In genomic region chr19:51460164-51460992, GRCh38 we compare ENCODE assay signal across 7 cellular contexts. TPM values are rescaled to one million over a fixed set of nuclear protein-coding genes. Genes with fewer than 3 reads are reported as not detected.
DNase-seq lines count a peak whose midpoint lies in the region; ATAC-seq, FAIRE-seq and TF ChIP-seq lines count a peak whose summit lies in the region.

No MANE protein-coding gene starts in this region.

- CTCF ChIA-PET in endothelial cell of umbilical vein (lab: Charles Lee) = interaction anchor here (1.2 kb wide), 1 partner anchor 201 kb away, joined by 3 read pairs; no protein-coding TSS in a partner anchor

- H3K9me2 ChIP-seq in GM23248 (ENCODE audit: insufficient read depth) = no peaks in the 10 kb centered on the region

- H3K27me3 ChIP-seq in GM23248 (replicated peaks; ENCODE audit: insufficient read depth) (no peaks in the 10 kb centered on the region; the same call in none of the 2 replicates), endothelial cell of umbilical vein (ENCODE audit: control insufficient read depth in 2 of 2, insufficient read depth in 2 of 2, low read length in 2 of 2) (no peaks in the 10 kb centered on the region), HAP-1 (ENCODE audit: low read depth) (peaks cover 8% of the 10 kb centered on the region)

- H3K4me3 ChIP-seq in GM23248 (peak overlapping the region; percentile 60), endothelial cell of umbilical vein (replicated peaks in 1 of 3; ENCODE audit: insufficient read depth in 1 of 3, low read depth in 1 of 3, low read length in 3 of 3) (peak overlapping the region in 2 of 3 experiments; percentile 16 to 20), HAP-1 (no peak overlapping the region)

- H3K27me3 Mint-ChIP-seq in stimulated activated naive CD8-positive, alpha-beta T cell treated with anti-CD3 and anti-CD28 coated beads, Interleukin-15, amount 100 ng/mL, for 72 hours = peaks cover 86% of the 10 kb centered on the region

- H3K4me2 ChIP-seq in GM23248 (ENCODE audit: unreplicated experiment) (no peak overlapping the region), endothelial cell of umbilical vein (ENCODE audit: insufficient read depth, low read length) (no peak overlapping the region)

- no peaks in the 10 kb centered on the region for H3K9me3 Mint-ChIP-seq in stimulated activated naive CD8-positive, alpha-beta T cell treated with anti-CD3 and anti-CD28 coated beads, Interleukin-15, amount 100 ng/mL, for 72 hours

- in situ Hi-C loops in GM23248 (cut with MboI) = loop anchor here (10.0 kb wide), 1 partner anchor 194 kb away; no protein-coding TSS in a partner anchor
- in situ Hi-C loops in HAP-1 (cut with MboI; ENCODE audit: low sequenced_read_pairs) = loop anchor here (25.0 kb wide), 1 partner anchor 202 kb away; no protein-coding TSS in a partner anchor

- no peaks in the 10 kb centered on the region for H3K9me1 ChIP-seq in endothelial cell of umbilical vein (replicated peaks; ENCODE audit: control insufficient read depth, extremely low read depth, insufficient read depth, low read length)

- no peak overlapping the region for H3K27ac Mint-ChIP-seq in stimulated activated naive CD8-positive, alpha-beta T cell treated with anti-CD3 and anti-CD28 coated beads, Interleukin-15, amount 100 ng/mL, for 72 hours

- H3K4me1 ChIP-seq in GM23248 (ENCODE audit: insufficient read depth) (no peaks in the 10 kb centered on the region), endothelial cell of umbilical vein (ENCODE audit: control insufficient read depth, extremely low read depth, insufficient read depth, low read length) (no peaks in the 10 kb centered on the region), HAP-1 (no peaks in the 10 kb centered on the region)

- peak; percentile 58 for FAIRE-seq in endothelial cell of umbilical vein (lab: Jason Lieb, UNC)

- no peak for TF ChIP-seq POLR2A in endothelial cell of umbilical vein (IDR thresholded peaks at IDR 0.05; ENCODE audit: low read depth, low read length)

- H3K27ac ChIP-seq in GM23248 (no peak overlapping the region), endothelial cell of umbilical vein (ENCODE audit: insufficient read depth, low read depth, low read length) (no peak overlapping the region)

- H3K4me3 Mint-ChIP-seq in stimulated activated naive CD8-positive, alpha-beta T cell treated with anti-CD3 and anti-CD28 coated beads, Interleukin-15, amount 100 ng/mL, for 72 hours = peak overlapping the region in 1 of 2 donors; percentile 22

- H3K36me3 ChIP-seq in GM23248 (ENCODE audit: low read depth) (no peaks in the 10 kb centered on the region), endothelial cell of umbilical vein (ENCODE audit: control insufficient read depth in 2 of 2, extremely low read depth in 1 of 2, insufficient read depth in 2 of 2, low read length in 2 of 2) (no peaks in the 10 kb centered on the region), HAP-1 (replicated peaks) (no peaks in the 10 kb centered on the region)

- H4K20me1 ChIP-seq in GM23248 (ENCODE audit: insufficient read depth) (no peaks in the 10 kb centered on the region), endothelial cell of umbilical vein (replicated peaks; ENCODE audit: control insufficient read depth, extremely low read depth, insufficient read depth, low read length) (no peaks in the 10 kb centered on the region)

- H2AFZ ChIP-seq in GM23248 (peak overlapping the region; percentile 70), endothelial cell of umbilical vein (ENCODE audit: low read depth, low read length) (peak overlapping the region; percentile 65)

- WGBS in GM23248 (ENCODE audit: low coverage in 1 of 2, low lambda C conversion rate in 2 of 2, missing lambda C conversion rate in 2 of 2), 2 experiments = 12 to 19% methylated on average over 13 of the region's 13 CpGs

- H3F3A ChIP-seq in GM23248 (ENCODE audit: insufficient read depth) = no peaks in the 10 kb centered on the region

- TF ChIP-seq CTCF in endothelial cell of umbilical vein (IDR thresholded peaks at IDR 0.05; ENCODE audit: extremely low read depth in 1 of 2, insufficient read depth in 1 of 2, low read depth in 1 of 2, low read length in 2 of 2) = no peak

- H3K9ac ChIP-seq in GM23248 (no peak overlapping the region), endothelial cell of umbilical vein (replicated peaks; ENCODE audit: extremely low read depth, insufficient read depth, low read length) (no peak overlapping the region)

- POLR2A ChIA-PET in endothelial cell of umbilical vein (lab: Charles Lee) = no interaction called here

- H3K4me1 Mint-ChIP-seq in stimulated activated naive CD8-positive, alpha-beta T cell treated with anti-CD3 and anti-CD28 coated beads, Interleukin-15, amount 100 ng/mL, for 72 hours = peaks cover 17% of the 10 kb centered on the region

- no TSS peak for BruUV-seq in endothelial cell of umbilical vein (replicated peaks; lab: Mats Ljungman, UMichigan)

- H3K79me2 ChIP-seq in GM23248 (ENCODE audit: insufficient read depth) = no peaks in the 10 kb centered on the region
- no peaks in the 10 kb centered on the region for H3K79me2 ChIP-seq in endothelial cell of umbilical vein (ENCODE audit: control insufficient read depth, insufficient read depth, low read length)

- peak; percentile 29 for DNase-seq in GM23248
- peak; percentile 6 for DNase-seq in NCI-H774 (lab: John Stamatoyannopoulos, UW)
- peak; percentile 9 for DNase-seq in endothelial cell of umbilical vein (ENCODE audit: low read depth, low spot score)
- peak; percentile 48 for DNase-seq in retina
- DNase-seq in stimulated activated naive CD8-positive, alpha-beta T cell treated with anti-CD3 and anti-CD28 coated beads, Interleukin-15, amount 100 ng/mL, for 72 hours = no peak
- DNase-seq in HAP-1 (ENCODE audit: low spot score in 2 of 2) = no peak

- intact Hi-C loops in endothelial cell of umbilical vein (cut with micrococcal nuclease) = no loop called here

- dilution Hi-C loops in endothelial cell of umbilical vein (cut with MboI; ENCODE audit: extremely low pct_ligation_motif_present, low sequenced_read_pairs) = no loop called here

- no peak for ATAC-seq in stimulated activated naive CD8-positive, alpha-beta T cell treated with anti-CD3 and anti-CD28 coated beads, Interleukin-15, amount 100 ng/mL, for 72 hours
- no peak for ATAC-seq in GM18867 (IDR thresholded peaks at IDR 0.05; ENCODE audit: unreplicated experiment)

- H3K9me3 ChIP-seq in GM23248 (ENCODE audit: low read depth) (no peaks in the 10 kb centered on the region), endothelial cell of umbilical vein (replicated peaks; ENCODE audit: control insufficient read depth, insufficient read depth, low read length) (no peaks in the 10 kb centered on the region), HAP-1 (no peaks in the 10 kb centered on the region)

TF ChIP-seq in endothelial cell of umbilical vein, 7 proteins besides CTCF, POLR2A, EP300 and RAD21 (continues in another document):
- no peak for TF ChIP-seq POLR2AphosphoS5 (IDR thresholded peaks at IDR 0.05; ENCODE audit: insufficient read depth, low read depth, low read length)

RNA-seq across cellular contexts. Expression of gene SIGLEC8, which starts 2.1 kb away (rescaled TPM):
- not detected in 2 replicates for total RNA-seq in GM23248 (2014; rRNA removed; shearing (Covaris generic))
- polyA plus RNA-seq in GM23248 (2016; fragmentation: Nextera tagmentation; extraction: Ambion mirVana) = not detected in 2 replicates
- not detected in 2 replicates for total RNA-seq in endothelial cell of umbilical vein
- not detected in 2 replicates for polyA plus RNA-seq in endothelial cell of umbilical vein
- polyA plus RNA-seq in endothelial cell of umbilical vein (2011; cell fraction: cytosol; rRNA removed) = not detected in 2 replicates
- polyA plus RNA-seq in endothelial cell of umbilical vein (2011; cell fraction: nucleus; rRNA removed) = not detected in 2 replicates
- not detected in 2 replicates for polyA plus RNA-seq in endothelial cell of umbilical vein (2012)
- polyA minus RNA-seq in endothelial cell of umbilical vein = not detected in 2 replicates
- polyA minus RNA-seq in endothelial cell of umbilical vein (2011; cell fraction: cytosol; rRNA and poly(A)+ RNA removed) = not detected
- polyA minus RNA-seq in endothelial cell of umbilical vein (2011; cell fraction: nucleus; rRNA and poly(A)+ RNA removed) = not detected in 2 replicates

RNA-seq across cellular contexts. Expression of gene CEACAM18, which starts 18.0 kb away (rescaled TPM):
- not detected in 2 replicates for total RNA-seq in GM23248 (2014; rRNA removed; shearing (Covaris generic))
- polyA plus RNA-seq in GM23248 (2016; fragmentation: Nextera tagmentation; extraction: Ambion mirVana) (not detected in 2 replicates), endothelial cell of umbilical vein (not detected in 2 replicates)
- not detected in 2 replicates for total RNA-seq in endothelial cell of umbilical vein
- not detected in 2 replicates for polyA plus RNA-seq in endothelial cell of umbilical vein (2011; cell fraction: cytosol; rRNA removed)
- not detected in 2 replicates for polyA plus RNA-seq in endothelial cell of umbilical vein (2011; cell fraction: nucleus; rRNA removed)
- not detected in 2 replicates for polyA plus RNA-seq in endothelial cell of umbilical vein (2012)
- polyA minus RNA-seq in endothelial cell of umbilical vein = not detected in 2 replicates
- polyA minus RNA-seq in endothelial cell of umbilical vein (2011; cell fraction: cytosol; rRNA and poly(A)+ RNA removed) = not detected
- not detected in 2 replicates for polyA minus RNA-seq in endothelial cell of umbilical vein (2011; cell fraction: nucleus; rRNA and poly(A)+ RNA removed)

RNA-seq across cellular contexts. Expression of gene SIGLEC12, which starts 41.2 kb away (rescaled TPM):
- not detected in 2 replicates for total RNA-seq in GM23248 (2014; rRNA removed; shearing (Covaris generic))
- polyA plus RNA-seq in GM23248 (2016; fragmentation: Nextera tagmentation; extraction: Ambion mirVana) = not detected in 2 replicates
- not detected in 2 replicates for total RNA-seq in endothelial cell of umbilical vein
- polyA plus RNA-seq in endothelial cell of umbilical vein = not detected in 2 replicates
- polyA plus RNA-seq in endothelial cell of umbilical vein (2011; cell fraction: cytosol; rRNA removed) = not detected in 2 replicates
- not detected in 2 replicates for polyA plus RNA-seq in endothelial cell of umbilical vein (2011; cell fraction: nucleus; rRNA removed)
- not detected in 2 replicates for polyA plus RNA-seq in endothelial cell of umbilical vein (2012)
- polyA minus RNA-seq in endothelial cell of umbilical vein = not detected in 2 replicates
- not detected for polyA minus RNA-seq in endothelial cell of umbilical vein (2011; cell fraction: cytosol; rRNA and poly(A)+ RNA removed)
- not detected in 2 replicates for polyA minus RNA-seq in endothelial cell of umbilical vein (2011; cell fraction: nucleus; rRNA and poly(A)+ RNA removed)

RNA-seq across cellular contexts. Expression of gene SIGLEC10, which starts 42.9 kb away (rescaled TPM):
- not detected in 2 replicates for total RNA-seq in GM23248 (2014; rRNA removed; shearing (Covaris generic))
- polyA plus RNA-seq in GM23248 (2016; fragmentation: Nextera tagmentation; extraction: Ambion mirVana) (not detected in 2 replicates), endothelial cell of umbilical vein (not detected in 2 replicates)
- not detected in 2 replicates for total RNA-seq in endothelial cell of umbilical vein
- not detected in 2 replicates for polyA plus RNA-seq in endothelial cell of umbilical vein (2011; cell fraction: cytosol; rRNA removed)
- not detected in 2 replicates for polyA plus RNA-seq in endothelial cell of umbilical vein (2011; cell fraction: nucleus; rRNA removed)
- not detected in 2 replicates for polyA plus RNA-seq in endothelial cell of umbilical vein (2012)
- 0.11 TPM in 1 of 2 replicates, not detected in the other for polyA minus RNA-seq in endothelial cell of umbilical vein
- not detected for polyA minus RNA-seq in endothelial cell of umbilical vein (2011; cell fraction: cytosol; rRNA and poly(A)+ RNA removed)
- not detected in 2 replicates for polyA minus RNA-seq in endothelial cell of umbilical vein (2011; cell fraction: nucleus; rRNA and poly(A)+ RNA removed)

Comparison
In these comparisons a context has a peak if more than half of its experiments do, and no peak if none do; other contexts are left out.
1. DNase-seq: peak in GM23248 (single experiment), NCI-H774 (single experiment), endothelial cell of umbilical vein (single experiment) and retina (single experiment); none in stimulated activated naive CD8-positive, alpha-beta T cell treated with anti-CD3 and anti-CD28 coated beads, Interleukin-15, amount 100 ng/mL, for 72 hours (0 of 2) and HAP-1 (0 of 2).